In genomic region chr1:245003246-245003645, GRCh38 we compare ENCODE assay signal across 28 cellular contexts.
"Had no signal": no experiment of that assay in that cellular context is flagged by ENCODE, and none has a peak within 500 bp of the region (broad histone marks: within the 10 kb centered on the region; RNA-seq: fewer than 3 reads in every experiment).

No MANE protein-coding gene starts in this region.

- H3K9me3 ChIP-seq: ovary, psoas muscle, right lobe of liver, sigmoid colon, suprapubic skin, testis, tibial artery, transverse colon, upper lobe of right lung, uterus had no signal

- FAIRE-seq: small intestine had no signal

- H3K9me3 Mint-ChIP-seq: natural killer cell; nephron; neural progenitor cell; stimulated activated memory B cell treated with anti-CD40 and anti-IgM and Interleukin-4, amounts not matched to agents 10 μg/mL and 1 μg/mL and 100 μg/mL, for 72 hours; stimulated activated naive CD8-positive, alpha-beta T cell treated with anti-CD3 and anti-CD28 coated beads, Interleukin-15, amount 100 ng/mL, for 72 hours; type B pancreatic cell had no signal

- H3K27me3 Mint-ChIP-seq: progenitor cell of endocrine pancreas; stimulated activated memory B cell treated with anti-CD40 and anti-IgM and Interleukin-4, amounts not matched to agents 10 μg/mL and 1 μg/mL and 100 μg/mL, for 72 hours; stimulated activated naive CD8-positive, alpha-beta T cell treated with anti-CD3 and anti-CD28 coated beads, Interleukin-15, amount 100 ng/mL, for 72 hours; type B pancreatic cell had no signal

- DNase-seq: natural killer cell; occipital lobe; ovary; psoas muscle; right cardiac atrium; right lobe of liver; sigmoid colon; small intestine; stimulated activated CD4-positive, alpha-beta T cell treated with anti-CD3 and anti-CD28 coated beads, Interleukin-15, amount 100 ng/mL, for 24 hours; stimulated activated CD4-positive, alpha-beta T cell treated with anti-CD3 and anti-CD28 coated beads, Interleukin-2, amount 100 ng/mL, for 24 hours; stimulated activated CD4-positive, alpha-beta T cell treated with anti-CD3 and anti-CD28 coated beads, Interleukin-2, amount 100 ng/mL, for 48 hours; stimulated activated CD4-positive, alpha-beta T cell treated with anti-CD3 and anti-CD28 coated beads, Interleukin-4, amount 100 ng/mL, for 24 hours; stimulated activated naive CD4-positive, alpha-beta T cell; stimulated activated naive CD8-positive, alpha-beta T cell treated with anti-CD3 and anti-CD28 coated beads, Interleukin-15, amount 100 ng/mL, for 72 hours; stimulated activated naive CD8-positive, alpha-beta T cell treated with anti-CD3 and anti-CD28 coated beads, Interleukin-15, Interleukin-2, amounts not matched to agents 100 U/mL and 50 U/mL, for 24 hours; substantia nigra; testis; tibial artery; transverse colon; upper lobe of right lung; uterus had no signal

- H3K27me3 ChIP-seq: neural progenitor cell, ovary, right lobe of liver, sigmoid colon, suprapubic skin, testis, tibial artery, transverse colon, upper lobe of right lung, uterus had no signal

- H3K4me1 Mint-ChIP-seq: nephron; stimulated activated naive CD8-positive, alpha-beta T cell treated with anti-CD3 and anti-CD28 coated beads, Interleukin-15, amount 100 ng/mL, for 72 hours had no signal

- H3K27ac ChIP-seq: neural progenitor cell, ovary, parathyroid adenoma, psoas muscle, right lobe of liver, sigmoid colon, suprapubic skin, testis, tibial artery, transverse colon, upper lobe of right lung, uterus had no signal

- H3K27ac Mint-ChIP-seq: natural killer cell; nephron; neural progenitor cell; progenitor cell of endocrine pancreas; stimulated activated naive CD8-positive, alpha-beta T cell treated with anti-CD3 and anti-CD28 coated beads, Interleukin-15, amount 100 ng/mL, for 72 hours; type B pancreatic cell had no signal

- H3K4me1 ChIP-seq: neural progenitor cell, parathyroid adenoma, psoas muscle, right lobe of liver, suprapubic skin, testis, transverse colon, upper lobe of right lung, uterus had no signal

- H3K36me3 Mint-ChIP-seq: natural killer cell; stimulated activated memory B cell treated with anti-CD40 and anti-IgM and Interleukin-4, amounts not matched to agents 10 μg/mL and 1 μg/mL and 100 μg/mL, for 72 hours had no signal

- H3K36me3 ChIP-seq: neural progenitor cell, ovary, right lobe of liver, sigmoid colon, suprapubic skin, tibial artery, transverse colon, upper lobe of right lung, uterus had no signal

- H3K4me3 Mint-ChIP-seq: natural killer cell; nephron; neural progenitor cell; stimulated activated memory B cell treated with anti-CD40 and anti-IgM and Interleukin-4, amounts not matched to agents 10 μg/mL and 1 μg/mL and 100 μg/mL, for 72 hours; stimulated activated naive CD8-positive, alpha-beta T cell treated with anti-CD3 and anti-CD28 coated beads, Interleukin-15, amount 100 ng/mL, for 72 hours; type B pancreatic cell had no signal

- H3K4me3 ChIP-seq: neural progenitor cell, ovary, psoas muscle, right lobe of liver, sigmoid colon, suprapubic skin, testis, tibial artery, transverse colon, upper lobe of right lung, uterus had no signal
